8 cellular contexts compared by ENCODE assay signal in genomic region chr3:51672083-51672475, GRCh38. TPM values are rescaled to one million over a fixed set of nuclear protein-coding genes. Genes with fewer than 3 reads are reported as not detected.
DNase-seq lines count a peak whose midpoint lies in the region; ATAC-seq and TF ChIP-seq lines count a peak whose summit lies in the region.

No MANE protein-coding gene starts in this region.

- in situ Hi-C loops in gastrocnemius medialis (cut with MboI; ENCODE audit: low sequenced_read_pairs in 4 of 4), result loop anchor here in 1 of 4 donors (25.0 kb wide), 1 partner anchor 285 kb away; the partner anchor contains the start of genes MANF and RBM15B

- TF ChIP-seq CTCF in fibroblast of pulmonary artery (IDR thresholded peaks at IDR 0.05; ENCODE audit: low read length, missing control alignments) (no peak), gastrocnemius medialis (IDR thresholded peaks at IDR 0.05 in 4 of 5, conservative IDR thresholded peaks at IDR 0.05 in 1 of 5) (no peak)

- intact Hi-C loops in gastrocnemius medialis (cut with DNase I; ENCODE audit: low total_unique reads), result no loop called here

- no peak for DNase-seq in T-cell
- no peak for DNase-seq in fibroblast of pulmonary artery (ENCODE audit: low read depth)
- DNase-seq in gastrocnemius medialis, result no peak
- no peak for DNase-seq in hepatic stellate cell (ENCODE audit: low spot score)
- DNase-seq in HCEC 1CT, result no peak
- no peak for DNase-seq in stimulated activated CD4-positive, alpha-beta T cell treated with anti-CD3 and anti-CD28 coated beads, Interleukin-4, amount 100 ng/mL, for 4 hours

- H3K36me3 Mint-ChIP-seq in T-cell, result peaks cover 13% of the 10 kb centered on the region

- CTCF ChIA-PET in T-cell (lab: Charles Lee), result interaction anchor here (0.5 to 2.3 kb wide), 8 partner anchors 9 to 385 kb away, joined by 3 to 30 read pairs (median 4); partner anchors contain the start of gene DCAF1 (in 1 of the 2)

- H3K27me3 ChIP-seq in gastrocnemius medialis, result no peaks in the 10 kb centered on the region

- POLR2A ChIA-PET in T-cell (lab: Charles Lee), result interaction anchor here in 1 of 2 donors (0.5 to 1.7 kb wide), 4 partner anchors 10 to 381 kb away, joined by 3 to 9 read pairs (median 6); partner anchors contain the start of genes DCAF1 and RRP9

- H3K9me3 ChIP-seq in gastrocnemius medialis, result no peaks in the 10 kb centered on the region

- no peaks in the 10 kb centered on the region for H3K27me3 Mint-ChIP-seq in T-cell

- H3K4me1 ChIP-seq in gastrocnemius medialis, result peaks cover 24 to 40% of the 10 kb centered on the region in 2 donors

- ATAC-seq in GM18502 (IDR thresholded peaks at IDR 0.05; ENCODE audit: poor library complexity, unreplicated experiment) (peak; percentile 1), T-cell (replicated peaks in 1 of 4) (no peak), gastrocnemius medialis (no peak), GM21737 (IDR thresholded peaks at IDR 0.05; ENCODE audit: unreplicated experiment) (no peak)

- H3K4me3 ChIP-seq in fibroblast of pulmonary artery (replicated peaks; ENCODE audit: low read depth, low read length) (peak overlapping the region; percentile 85), gastrocnemius medialis (peak overlapping the region; percentile 75 to 99 (median 94))

- TF ChIP-seq POLR2A in gastrocnemius medialis (IDR thresholded peaks at IDR 0.05), result no peak

- H3K36me3 ChIP-seq in gastrocnemius medialis, result no peaks in the 10 kb centered on the region

- H3K4me1 Mint-ChIP-seq in T-cell, result peaks cover 73 to 79% (median 78%) of the 10 kb centered on the region in 3 donors

- peak overlapping the region; percentile 92 to 93 for H3K27ac Mint-ChIP-seq in T-cell

- H3K27ac ChIP-seq in gastrocnemius medialis, result peak overlapping the region; percentile 92 to 99 (median 96)

- no peaks in the 10 kb centered on the region for H3K9me3 Mint-ChIP-seq in T-cell

- peak overlapping the region; percentile 83 to 92 (median 88) for H3K4me3 Mint-ChIP-seq in T-cell

RNA-seq across cellular contexts. Expression of gene TEX264, which starts 1.0 kb away (rescaled TPM):
- 10 to 100 TPM; 35.9 to 51.0 (median 47.0) TPM for total RNA-seq in T-cell
- 10 to 100 TPM; 43.9 to 83.5 (median 54.3) TPM for total RNA-seq in gastrocnemius medialis

RNA-seq across cellular contexts. Expression of gene GRM2, which starts 34.8 kb away (rescaled TPM):
- total RNA-seq in T-cell (1 to 10 TPM; 1.5 to 6.9 (median 2.2) TPM), gastrocnemius medialis (under 1 TPM in 2 of 4 donors, not detected in 2; 0.18 to 0.20 TPM)
